Comparison of ENCODE assay signal across 18 cellular contexts in genomic region chr21:45869121-45870007, GRCh38.
DNase-seq lines count a peak whose midpoint lies in the region; ATAC-seq and TF ChIP-seq lines count a peak whose summit lies in the region.
"Had no signal": no experiment of that assay in that cellular context is flagged by ENCODE, and none has a peak within 500 bp of the region (broad histone marks: within the 10 kb centered on the region; RNA-seq: fewer than 3 reads in every experiment).

No MANE protein-coding gene starts in this region.

- H3K27me3 Mint-ChIP-seq in chondrocyte (ENCODE audit: low read depth) = no peaks in the 10 kb centered on the region
- peaks cover 8% of the 10 kb centered on the region for H3K27me3 Mint-ChIP-seq in activated naive CD4-positive, alpha-beta T cell treated with anti-CD3 and anti-CD28 coated beads, Interleukin-2, amount 10 ng/mL, durations not matched to agents 7 days and 5 days

- H3K9me3 ChIP-seq in BLaER1 (no peaks in the 10 kb centered on the region), neuronal stem cell (replicated peaks in 1 of 2; ENCODE audit: control insufficient read depth in 2 of 2, insufficient read depth in 1 of 2, low read depth in 1 of 2, low read length in 2 of 2) (no peaks in the 10 kb centered on the region)
- H3K9me3 ChIP-seq: BE2C, upper lobe of left lung had no signal

- H3K14ac ChIP-seq in neuronal stem cell (ENCODE audit: low read length) = peak overlapping the region; percentile 39

- H3K36me3 ChIP-seq in BLaER1 = peaks cover 7% of the 10 kb centered on the region; the same call in 1 of the 2 replicates
- no peaks in the 10 kb centered on the region for H3K36me3 ChIP-seq in neuronal stem cell (replicated peaks in 1 of 2; ENCODE audit: control insufficient read depth in 2 of 2, insufficient read depth in 2 of 2, low read length in 2 of 2)
- H3K36me3 ChIP-seq: upper lobe of left lung had no signal

- CTCF ChIA-PET in activated naive CD4-positive, alpha-beta T cell treated with anti-CD3 and anti-CD28 coated beads, Interleukin-2, amount 10 ng/mL, durations not matched to agents 7 days and 5 days (lab: Charles Lee) = interaction anchor here (1.5 kb wide), 1 partner anchor 11 kb away, joined by 9 read pairs; no protein-coding TSS in a partner anchor

- DNase-seq in LHCN-M2 (ENCODE audit: low read depth) = peak; percentile 72
- DNase-seq in chondrocyte (ENCODE audit: low spot score) = peak; percentile 75
- no peak for DNase-seq in neuronal stem cell (ENCODE audit: low spot score)
- no peak for DNase-seq in activated naive CD4-positive, alpha-beta T cell treated with anti-CD3 and anti-CD28 coated beads, Interleukin-2, amount 10 ng/mL, durations not matched to agents 7 days and 5 days
- no peak for DNase-seq in anterior cingulate cortex (lab: John Stamatoyannopoulos, UW)
- DNase-seq: activated CD4-positive, alpha-beta T cell treated with anti-CD3 and anti-CD28 coated beads, Interleukin-2, amount 50 U/mL, for 4 hours; BE2C; DMS79; effector CD8-positive, alpha-beta T cell; NCI-H524 treated with DMSO at 0.1 percent for 48 hours; stimulated activated CD4-positive, alpha-beta T cell treated with anti-CD3 and anti-CD28 coated beads, Interleukin-1b, Interleukin-23, amount 100 ng/mL, for 48 hours; stimulated activated CD8-positive, alpha-beta memory T cell treated with anti-CD3 and anti-CD28 coated beads, Interleukin-4, amount 100 ng/mL, for 48 hours; T-helper 17 cell had no signal

- peak overlapping the region; percentile 69 for H3K4ac ChIP-seq in neuronal stem cell (ENCODE audit: low read length)

- H3K4me1 ChIP-seq in BLaER1 (peaks cover 77% of the 10 kb centered on the region), neuronal stem cell (ENCODE audit: control insufficient read depth in 2 of 2, insufficient read depth in 1 of 2, low read depth in 1 of 2, low read length in 2 of 2) (peaks cover 0 to 2% of the 10 kb centered on the region in 2 donors)
- H3K4me1 ChIP-seq: BE2C, upper lobe of left lung had no signal

- peak overlapping the region; percentile 4 for H3K23ac ChIP-seq in neuronal stem cell (ENCODE audit: low read depth, low read length, poor library complexity)

- H3K4me2 ChIP-seq in BLaER1 (peak overlapping the region; percentile 78; the same call in 1 of the 2 replicates), neuronal stem cell (ENCODE audit: insufficient read depth, low read length, poor library complexity, severe bottlenecking) (no peak overlapping the region)

- H3K27ac ChIP-seq in BLaER1 = no peak overlapping the region
- no peak overlapping the region for H3K27ac ChIP-seq in neuronal stem cell (replicated peaks; ENCODE audit: low read length)
- H3K27ac ChIP-seq: upper lobe of left lung had no signal

- H3K18ac ChIP-seq in neuronal stem cell (ENCODE audit: low read length) = peak overlapping the region; percentile 9

- no peak overlapping the region for H3K27ac Mint-ChIP-seq in chondrocyte (ENCODE audit: unreplicated experiment)
- H3K27ac Mint-ChIP-seq in activated naive CD4-positive, alpha-beta T cell treated with anti-CD3 and anti-CD28 coated beads, Interleukin-2, amount 10 ng/mL, durations not matched to agents 7 days and 5 days = no peak overlapping the region
- H3K27ac Mint-ChIP-seq: T-helper 17 cell had no signal

- H4K20me1 ChIP-seq in BLaER1 = peaks cover 31% of the 10 kb centered on the region

- H3K9ac ChIP-seq in BLaER1 = no peak overlapping the region
- H3K9ac ChIP-seq in neuronal stem cell (ENCODE audit: low read depth, low read length, poor library complexity) = no peak overlapping the region

- H2AFZ ChIP-seq in neuronal stem cell (ENCODE audit: low read length) = no peak overlapping the region

- H3K79me1 ChIP-seq in neuronal stem cell (ENCODE audit: low read depth, low read length) = no peaks in the 10 kb centered on the region

- no peak overlapping the region for H3K4me3 Mint-ChIP-seq in chondrocyte (ENCODE audit: unreplicated experiment)
- no peak overlapping the region for H3K4me3 Mint-ChIP-seq in activated naive CD4-positive, alpha-beta T cell treated with anti-CD3 and anti-CD28 coated beads, Interleukin-2, amount 10 ng/mL, durations not matched to agents 7 days and 5 days
- H3K4me3 Mint-ChIP-seq: T-helper 17 cell had no signal

- ATAC-seq in HG02981 (IDR thresholded peaks at IDR 0.05; ENCODE audit: unreplicated experiment) (no peak), GM18873 (IDR thresholded peaks at IDR 0.05; ENCODE audit: low FRiP score, unreplicated experiment) (no peak)
- ATAC-seq: K562, T-helper 17 cell had no signal

- H2BK120ac ChIP-seq in neuronal stem cell (ENCODE audit: low read depth, low read length) = no peak overlapping the region

- peaks cover 31% of the 10 kb centered on the region for H3K4me1 Mint-ChIP-seq in chondrocyte (ENCODE audit: low read depth)
- no peaks in the 10 kb centered on the region for H3K4me1 Mint-ChIP-seq in activated naive CD4-positive, alpha-beta T cell treated with anti-CD3 and anti-CD28 coated beads, Interleukin-2, amount 10 ng/mL, durations not matched to agents 7 days and 5 days

- H4K91ac ChIP-seq in neuronal stem cell (ENCODE audit: low read depth, low read length, poor library complexity) = no peak overlapping the region

- TF ChIP-seq CTCF in chondrocyte (IDR thresholded peaks at IDR 0.05) = no peak

- H2BK12ac ChIP-seq in neuronal stem cell (ENCODE audit: low read length) = no peak overlapping the region

- H3K36me3 Mint-ChIP-seq in chondrocyte (ENCODE audit: low read depth) = peaks cover 1% of the 10 kb centered on the region
- no peaks in the 10 kb centered on the region for H3K36me3 Mint-ChIP-seq in activated naive CD4-positive, alpha-beta T cell treated with anti-CD3 and anti-CD28 coated beads, Interleukin-2, amount 10 ng/mL, durations not matched to agents 7 days and 5 days

- H4K8ac ChIP-seq in neuronal stem cell (ENCODE audit: low read depth, low read length) = no peak overlapping the region

- H3K27me3 ChIP-seq in BLaER1 = no peaks in the 10 kb centered on the region
- peaks cover 0 to 14% (median 0%) of the 10 kb centered on the region in 3 experiments for H3K27me3 ChIP-seq in neuronal stem cell (ENCODE audit: control insufficient read depth in 3 of 3, insufficient read depth in 3 of 3, low read depth in 1 of 3, low read length in 3 of 3)
- H3K27me3 ChIP-seq: BE2C, upper lobe of left lung had no signal

- H3K9me3 Mint-ChIP-seq in chondrocyte (ENCODE audit: low read depth) = no peaks in the 10 kb centered on the region
- no peaks in the 10 kb centered on the region for H3K9me3 Mint-ChIP-seq in activated naive CD4-positive, alpha-beta T cell treated with anti-CD3 and anti-CD28 coated beads, Interleukin-2, amount 10 ng/mL, durations not matched to agents 7 days and 5 days

- peak overlapping the region; percentile 31 for H2AK5ac ChIP-seq in neuronal stem cell (ENCODE audit: low read depth, low read length)

- peak overlapping the region; percentile 45 for H2BK15ac ChIP-seq in neuronal stem cell (ENCODE audit: low read length)

- H2BK5ac ChIP-seq in neuronal stem cell (ENCODE audit: low read length) = no peak overlapping the region

- H3K4me3 ChIP-seq in BLaER1 = no peak overlapping the region
- no peak overlapping the region for H3K4me3 ChIP-seq in neuronal stem cell (ENCODE audit: low read length in 2 of 2)
- H3K4me3 ChIP-seq: K562, upper lobe of left lung had no signal

- WGBS in neuronal stem cell (ENCODE audit: extremely low coverage in 2 of 2, insufficient read length in 2 of 2, insufficient replicate concordance in 1 of 2), 2 donors = no CpG with 5 or more reads among the region's 24 CpGs

Comparison
In these comparisons a context has a peak if more than half of its experiments do, and no peak if none do; other contexts are left out.
1. DNase-seq: peak in LHCN-M2 (single experiment) and chondrocyte (single experiment); none in neuronal stem cell (single experiment), activated naive CD4-positive, alpha-beta T cell treated with anti-CD3 and anti-CD28 coated beads, Interleukin-2, amount 10 ng/mL, durations not matched to agents 7 days and 5 days (single experiment) and anterior cingulate cortex (0 of 58).